19 cellular contexts compared by ENCODE assay signal in the genomic region with DNA sequence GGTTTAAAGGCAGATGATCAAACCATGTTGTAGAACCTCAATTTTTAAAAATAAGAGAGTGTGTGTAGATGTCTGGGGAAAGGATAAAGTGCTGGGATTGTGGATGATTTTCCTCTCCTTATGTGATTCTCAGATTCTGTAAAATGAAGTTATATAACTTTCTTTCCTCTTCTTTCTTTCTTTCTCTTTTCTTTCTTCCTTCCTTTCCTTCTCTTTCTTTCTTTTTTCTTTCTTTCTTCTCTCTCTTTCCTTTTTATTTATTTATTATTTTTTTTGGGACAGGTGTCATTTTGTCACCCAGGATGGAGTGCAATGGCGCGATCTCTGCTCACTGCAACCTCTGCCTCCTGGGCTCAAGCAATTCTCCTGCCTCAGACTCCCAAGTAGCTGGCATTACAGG.
A peak's percentile ranks its signal among the peaks of the same experiment; 100 is the strongest.
DNase-seq lines count a peak whose midpoint lies in the region; ATAC-seq, FAIRE-seq and TF ChIP-seq lines count a peak whose summit lies in the region.
"Had no signal": no experiment of that assay in that cellular context is flagged by ENCODE, and none has a peak within 500 bp of the region (broad histone marks: within the 10 kb centered on the region; RNA-seq: fewer than 3 reads in every experiment).

No MANE protein-coding gene starts in this region.

- H3K4me3 ChIP-seq in HEK293 (ENCODE audit: low read depth, low read length), result no peak overlapping the region
- no peak overlapping the region for H3K4me3 ChIP-seq in K562
- H3K4me3 ChIP-seq: HAP-1 had no signal

- FAIRE-seq in K562 (lab: Jason Lieb, UNC), result no peak
- FAIRE-seq: G401.6, GM12892, H54 had no signal

- no TSS peak for BruUV-seq in K562 (replicated peaks; lab: Mats Ljungman, UMichigan)

- no peaks in the 10 kb centered on the region for H3K9me3 ChIP-seq in HEK293 (ENCODE audit: control insufficient read depth, insufficient read depth, low read depth, low read length)
- H3K9me3 ChIP-seq in K562 (replicated peaks; ENCODE audit: control insufficient read depth, insufficient read depth, low read depth, low read length), result no peaks in the 10 kb centered on the region
- H3K9me3 ChIP-seq: HAP-1 had no signal

- H3K27me3 Mint-ChIP-seq in natural killer cell treated with Interleukin-12 subunit alpha and Interleukin-12 subunit beta and Interleukin-15 and Interleukin-18, amount 100 ng/mL, for 72 hours, result no peaks in the 10 kb centered on the region
- no peaks in the 10 kb centered on the region for H3K27me3 Mint-ChIP-seq in natural killer cell (ENCODE audit: low read depth in 2 of 2)
- H3K27me3 Mint-ChIP-seq: B cell; CD4-positive, alpha-beta memory T cell had no signal

- no peaks in the 10 kb centered on the region for H3K9me1 ChIP-seq in K562 (ENCODE audit: control insufficient read depth, insufficient read depth, low read length)

- no peak for TF ChIP-seq RAD21 in K562 (CRISPR knock-in tag; conservative IDR thresholded peaks at IDR 0.05 in 1 of 2, IDR thresholded peaks at IDR 0.05 in 1 of 2)

- H3K4me1 Mint-ChIP-seq in natural killer cell treated with Interleukin-12 subunit alpha and Interleukin-12 subunit beta and Interleukin-15 and Interleukin-18, amount 100 ng/mL, for 72 hours (ENCODE audit: low read depth in 2 of 2), result peaks cover 57 to 68% of the 10 kb centered on the region in 2 donors
- peaks cover 23 to 25% of the 10 kb centered on the region in 2 donors for H3K4me1 Mint-ChIP-seq in natural killer cell

- H3K4me1 ChIP-seq in HEK293 (ENCODE audit: control insufficient read depth, insufficient read depth, low read length) (no peaks in the 10 kb centered on the region), K562 (replicated peaks in 1 of 2; ENCODE audit: control insufficient read depth in 2 of 2, insufficient read depth in 2 of 2, low read length in 2 of 2) (peaks cover 4 to 18% of the 10 kb centered on the region in 2 experiments; a peak in 2 of 5 replicates)
- H3K4me1 ChIP-seq: HAP-1 had no signal

- H4K20me1 ChIP-seq in K562 (replicated peaks; ENCODE audit: control insufficient read depth, insufficient read depth, low read length), result no peaks in the 10 kb centered on the region

- CTCF ChIA-PET in HEK293 (lab: Yijun Ruan, JAX) (no interaction called here), K562 (lab: Yijun Ruan, JAX; ENCODE audit: low intra/inter-chr PET ratio) (no interaction called here)

- H3K79me2 ChIP-seq in K562 (ENCODE audit: control insufficient read depth, insufficient read depth, low read length), result no peaks in the 10 kb centered on the region

- no peak overlapping the region for H2AFZ ChIP-seq in K562 (ENCODE audit: low read depth, low read length)

- no peak for TF ChIP-seq EP300 in K562 (IDR thresholded peaks at IDR 0.05; ENCODE audit: low read length)

- no peaks in the 10 kb centered on the region for H3K9me3 Mint-ChIP-seq in natural killer cell treated with Interleukin-12 subunit alpha and Interleukin-12 subunit beta and Interleukin-15 and Interleukin-18, amount 100 ng/mL, for 72 hours
- no peaks in the 10 kb centered on the region for H3K9me3 Mint-ChIP-seq in natural killer cell
- H3K9me3 Mint-ChIP-seq: CD4-positive, alpha-beta memory T cell had no signal

- H3K9ac ChIP-seq in K562 (ENCODE audit: insufficient read depth in 1 of 2, low read depth in 2 of 2, low read length in 2 of 2), result no peak overlapping the region

- POLR2A ChIA-PET in HEK293 (lab: Yijun Ruan, JAX), result no interaction called here
- POLR2A ChIA-PET in K562 (lab: Yijun Ruan, JAX), result no interaction called here

- H3K36me3 Mint-ChIP-seq in natural killer cell treated with Interleukin-12 subunit alpha and Interleukin-12 subunit beta and Interleukin-15 and Interleukin-18, amount 100 ng/mL, for 72 hours, result no peaks in the 10 kb centered on the region
- no peaks in the 10 kb centered on the region for H3K36me3 Mint-ChIP-seq in natural killer cell
- H3K36me3 Mint-ChIP-seq: CD4-positive, alpha-beta memory T cell had no signal

- 100% methylated on average over 2 of the region's 2 CpGs for WGBS in K562 (ENCODE audit: insufficient coverage, low coverage, missing lambda C conversion rate)

- H3K36me3 ChIP-seq in HEK293 (ENCODE audit: control insufficient read depth in 2 of 2, insufficient read depth in 1 of 2, low read length in 2 of 2) (no peaks in the 10 kb centered on the region), K562 (ENCODE audit: control insufficient read depth, insufficient read depth, low read length) (no peaks in the 10 kb centered on the region)
- H3K36me3 ChIP-seq: HAP-1 had no signal

- no peak overlapping the region for H3K4me2 ChIP-seq in K562 (ENCODE audit: insufficient read depth, low read length)

- no peak for ATAC-seq in natural killer cell treated with Interleukin-12 subunit alpha and Interleukin-12 subunit beta and Interleukin-15 and Interleukin-18, amount 100 ng/mL, for 72 hours
- no peak for ATAC-seq in natural killer cell
- ATAC-seq in K562, result no peak
- ATAC-seq in HG02970 (IDR thresholded peaks at IDR 0.05; ENCODE audit: low FRiP score, unreplicated experiment), result no peak

- peaks cover 21 to 61% of the 10 kb centered on the region in 2 experiments; a peak in 4 of 5 replicates for H3K27me3 ChIP-seq in K562 (ENCODE audit: control insufficient read depth in 2 of 2, insufficient read depth in 2 of 2, low read length in 2 of 2)

- intact Hi-C loops in natural killer cell (cut with micrococcal nuclease) (no loop called here), K562 (cut with micrococcal nuclease) (no loop called here)

- peak overlapping the region; percentile 95 to 98 for H3K27ac Mint-ChIP-seq in natural killer cell treated with Interleukin-12 subunit alpha and Interleukin-12 subunit beta and Interleukin-15 and Interleukin-18, amount 100 ng/mL, for 72 hours
- no peak overlapping the region for H3K27ac Mint-ChIP-seq in natural killer cell
- H3K27ac Mint-ChIP-seq: B cell; CD4-positive, alpha-beta memory T cell had no signal

- TF ChIP-seq CTCF in natural killer cell (IDR thresholded peaks at IDR 0.05) (no peak), HEK293 (tag by site-specific recombination; IDR thresholded peaks at IDR 0.05) (no peak), K562 (IDR thresholded peaks at IDR 0.05 in 2 of 3, conservative IDR thresholded peaks at IDR 0.05 in 1 of 3; ENCODE audit: insufficient read depth in 2 of 3, low read depth in 1 of 3, low read length in 3 of 3) (no peak)

- H3K27ac ChIP-seq in HEK293 (ENCODE audit: extremely low read depth, low read depth, low read length) (no peak overlapping the region), K562 (ENCODE audit: extremely low read depth, low read depth, low read length) (no peak overlapping the region)

- no peak for DNase-seq in natural killer cell treated with Interleukin-12 subunit alpha and Interleukin-12 subunit beta and Interleukin-15 and Interleukin-18, amount 100 ng/mL, for 72 hours (ENCODE audit: low spot score)
- DNase-seq in natural killer cell (no peak), K562 (ENCODE audit: extremely low read depth in 1 of 4, low spot score in 3 of 4) (no peak), amniotic stem cell (lab: John Stamatoyannopoulos, UW) (no peak), T-helper 2 cell (no peak)
- DNase-seq: C1 segment of cervical spinal cord; Calu3; CD4-positive, alpha-beta memory T cell; COR-L47; DMS153; DND-41; GOT3 had no signal

- in situ Hi-C loops in K562 (cut with MboI), result no loop called here

- TF ChIP-seq POLR2A in K562 (conservative IDR thresholded peaks at IDR 0.05), result no peak

- peak overlapping the region; percentile 72 for H3K4me3 Mint-ChIP-seq in natural killer cell treated with Interleukin-12 subunit alpha and Interleukin-12 subunit beta and Interleukin-15 and Interleukin-18, amount 100 ng/mL, for 72 hours
- no peak overlapping the region for H3K4me3 Mint-ChIP-seq in natural killer cell
- H3K4me3 Mint-ChIP-seq: B cell; CD4-positive, alpha-beta memory T cell had no signal

TF ChIP-seq in HEK293, 187 proteins besides CTCF, POLR2A, EP300 and RAD21 (continues in another document):
- TF ChIP-seq ZFP69B (tag by site-specific recombination; IDR thresholded peaks at IDR 0.05) (no peak), PRDM1 (tag by site-specific recombination; IDR thresholded peaks at IDR 0.05) (peak; percentile 56; the same call in 1 of the 2 replicates), ZIC2 (tag by site-specific recombination; IDR thresholded peaks at IDR 0.05) (no peak), ZNF302 (tag by site-specific recombination; IDR thresholded peaks at IDR 0.05; ENCODE audit: low read depth) (no peak)

TF ChIP-seq in K562, 482 proteins besides CTCF, POLR2A, EP300 and RAD21:
- no peak for TF ChIP-seq ERF (CRISPR knock-in tag; IDR thresholded peaks at IDR 0.05)
- TF ChIP-seq ZNF512 (tag; IDR thresholded peaks at IDR 0.05), result 0 out of 2 replicates have a peak, but pooled peaks have one; percentile 33

Comparison
In these comparisons a context has a peak if more than half of its experiments do, and no peak if none do; other contexts are left out.
1. H3K27ac Mint-ChIP-seq: peak in natural killer cell treated with Interleukin-12 subunit alpha and Interleukin-12 subunit beta and Interleukin-15 and Interleukin-18, amount 100 ng/mL, for 72 hours (2 of 2); none in natural killer cell (0 of 2).